In genomic region chr18:60019463-60019840, GRCh38 we compare ENCODE assay signal across 17 cellular contexts.
DNase-seq lines count a peak whose midpoint lies in the region; ATAC-seq, FAIRE-seq and TF ChIP-seq lines count a peak whose summit lies in the region.
"Had no signal": no experiment of that assay in that cellular context is flagged by ENCODE, and none has a peak within 500 bp of the region (broad histone marks: within the 10 kb centered on the region; RNA-seq: fewer than 3 reads in every experiment).

No MANE protein-coding gene starts in this region.

- TF ChIP-seq CTCF in AG09309 (IDR thresholded peaks at IDR 0.05; ENCODE audit: control insufficient read depth, insufficient read depth, low read depth, low read length, missing control alignments) (no peak), astrocyte of the spinal cord (IDR thresholded peaks at IDR 0.05; ENCODE audit: low read depth, low read length) (no peak), heart right ventricle (IDR thresholded peaks at IDR 0.05) (no peak)

- no peaks in the 10 kb centered on the region for H3K4me1 ChIP-seq in heart right ventricle
- H3K4me1 ChIP-seq: gastrocnemius medialis, left ventricle myocardium inferior, uterus had no signal

- DNase-seq in AG09309 (ENCODE audit: low read depth) = peak; percentile 71
- DNase-seq in HTR-8/SVneo (ENCODE audit: insufficient read length, low spot score) = peak; percentile 15
- DNase-seq in astrocyte of the spinal cord (ENCODE audit: low read depth, low spot score) = peak; percentile 88
- peak; percentile 8 for DNase-seq in left kidney (ENCODE audit: low read depth, low spot score)
- no peak for DNase-seq in SKM-1 treated with dmso at 0.1 percent for 144 hours (lab: John Stamatoyannopoulos, UW; ENCODE audit: unreplicated experiment)
- no peak for DNase-seq in globus pallidus (ENCODE audit: low spot score)
- DNase-seq in heart right ventricle = no peak
- DNase-seq: activated CD4-positive, alpha-beta memory T cell treated with anti-CD3 and anti-CD28 coated beads for 36 hours; activated effector memory CD4-positive, alpha-beta T cell treated with anti-CD3 and anti-CD28 coated beads, Interleukin-2, amount 50 U/mL, for 16 hours; gastrocnemius medialis; GF-D8; left ventricle myocardium inferior; stimulated activated CD4-positive, alpha-beta T cell treated with anti-CD3 and anti-CD28 coated beads, Interleukin-12 subunit alpha, Interleukin-12 subunit beta, amount 100 ng/mL, for 4 hours; uterus had no signal

- in situ Hi-C loops in astrocyte of the spinal cord (cut with HindIII; ENCODE audit: low sequenced_read_pairs) = no loop called here

- intact Hi-C loops in heart right ventricle (cut with DNase I) = no loop called here

- no peak overlapping the region for H3K27ac ChIP-seq in heart right ventricle
- H3K27ac ChIP-seq: BLaER1 treated with 17β-estradiol and CSF1 and Interleukin-3, amounts not matched to agents 10 nM and 100 nM; gastrocnemius medialis; left ventricle myocardium inferior; uterus had no signal

- ATAC-seq in heart right ventricle (no peak), HG02938 (IDR thresholded peaks at IDR 0.05; ENCODE audit: unreplicated experiment) (no peak)
- ATAC-seq: gastrocnemius medialis had no signal

- 85 to 89% methylated on average over 4 of the region's 4 CpGs for WGBS in heart right ventricle, 2 donors

- H3K27me3 ChIP-seq in heart right ventricle = no peaks in the 10 kb centered on the region
- H3K27me3 ChIP-seq: BLaER1 treated with 17β-estradiol and CSF1 and Interleukin-3, amounts not matched to agents 10 nM and 100 nM; gastrocnemius medialis; uterus had no signal

- H3K36me3 ChIP-seq in heart right ventricle = no peaks in the 10 kb centered on the region
- H3K36me3 ChIP-seq: BLaER1 treated with 17β-estradiol and CSF1 and Interleukin-3, amounts not matched to agents 10 nM and 100 nM; gastrocnemius medialis; left ventricle myocardium inferior; uterus had no signal

- FAIRE-seq in HTR-8/SVneo (lab: Jason Lieb, UNC) = no peak
- FAIRE-seq: colon had no signal

- H3K9me3 ChIP-seq in heart right ventricle = no peaks in the 10 kb centered on the region
- H3K9me3 ChIP-seq: BLaER1 treated with 17β-estradiol and CSF1 and Interleukin-3, amounts not matched to agents 10 nM and 100 nM; gastrocnemius medialis; left ventricle myocardium inferior; uterus had no signal

- no peak overlapping the region for H3K4me3 ChIP-seq in AG09309 (ENCODE audit: control insufficient read depth, low read depth, low read length)
- no peak overlapping the region for H3K4me3 ChIP-seq in astrocyte of the spinal cord (ENCODE audit: low read depth, low read length)
- no peak overlapping the region for H3K4me3 ChIP-seq in heart right ventricle
- H3K4me3 ChIP-seq: BLaER1 treated with 17β-estradiol and CSF1 and Interleukin-3, amounts not matched to agents 10 nM and 100 nM; gastrocnemius medialis; left ventricle myocardium inferior; uterus had no signal

Comparison
In these comparisons a context has a peak if more than half of its experiments do, and no peak if none do; other contexts are left out.
1. DNase-seq: peak in AG09309 (single experiment), HTR-8/SVneo (single experiment), astrocyte of the spinal cord (single experiment) and left kidney (single experiment); none in SKM-1 treated with dmso at 0.1 percent for 144 hours (single experiment), globus pallidus (single experiment) and heart right ventricle (0 of 2).